ENCODE assay signal across 1 cellular context in the genomic region with DNA sequence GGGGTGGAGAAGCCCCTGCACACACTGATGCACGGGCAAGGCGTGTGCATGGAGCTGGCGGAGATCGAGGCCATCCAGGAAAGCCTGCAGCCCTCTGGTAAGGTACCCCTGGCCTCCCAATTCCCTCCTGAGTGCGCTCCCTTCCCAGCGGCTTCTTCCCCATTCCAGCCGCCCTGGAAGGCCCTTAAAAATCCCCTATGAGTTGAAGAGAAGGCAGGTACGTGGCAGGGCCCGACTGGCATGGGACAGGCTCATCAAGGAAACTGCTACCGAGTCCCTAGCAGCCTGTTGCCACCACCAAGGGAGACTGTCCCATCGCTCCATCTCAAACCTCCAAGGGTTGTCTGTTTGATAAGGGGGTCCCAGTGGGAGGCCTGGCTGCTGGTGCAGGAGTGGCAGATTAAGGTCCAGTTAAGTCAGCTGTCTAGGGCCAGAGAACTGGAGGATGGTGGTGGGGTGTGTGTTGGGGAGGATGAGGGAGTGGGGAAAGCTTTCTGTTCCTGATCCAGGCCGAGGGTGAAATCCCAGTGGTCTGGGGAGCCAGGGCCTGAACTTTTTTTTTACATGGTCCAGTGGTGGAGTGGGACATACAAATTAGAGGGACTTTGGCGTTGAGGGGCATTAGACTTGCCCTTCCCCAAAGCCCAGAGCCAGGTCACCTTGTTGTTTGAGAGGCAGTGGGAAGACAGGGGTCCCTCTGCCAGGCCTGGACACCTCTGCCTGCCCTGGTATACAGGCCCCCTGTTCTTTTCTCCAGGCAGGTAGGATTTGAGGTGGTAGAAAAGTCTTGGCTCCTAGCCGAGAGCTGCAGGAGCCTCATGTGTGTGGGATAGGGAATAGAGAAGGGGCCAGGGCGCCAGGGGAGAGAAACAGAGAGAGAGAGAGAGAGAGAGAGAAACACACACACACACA.
TF ChIP-seq lines count a peak whose summit lies in the region.

No MANE protein-coding gene starts in this region.

TF ChIP-seq in A549, 52 proteins besides CTCF, POLR2A, EP300 and RAD21 (continued from another document):
- TF ChIP-seq, protein P1, sequence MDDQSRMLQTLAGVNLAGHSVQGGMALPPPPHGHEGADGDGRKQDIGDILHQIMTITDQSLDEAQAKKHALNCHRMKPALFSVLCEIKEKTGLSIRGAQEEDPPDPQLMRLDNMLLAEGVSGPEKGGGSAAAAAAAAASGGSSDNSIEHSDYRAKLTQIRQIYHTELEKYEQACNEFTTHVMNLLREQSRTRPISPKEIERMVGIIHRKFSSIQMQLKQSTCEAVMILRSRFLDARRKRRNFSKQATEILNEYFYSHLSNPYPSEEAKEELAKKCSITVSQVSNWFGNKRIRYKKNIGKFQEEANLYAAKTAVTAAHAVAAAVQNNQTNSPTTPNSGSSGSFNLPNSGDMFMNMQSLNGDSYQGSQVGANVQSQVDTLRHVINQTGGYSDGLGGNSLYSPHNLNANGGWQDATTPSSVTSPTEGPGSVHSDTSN (IDR thresholded peaks at IDR 0.05) = no peak
- TF ChIP-seq CEBPB (IDR thresholded peaks at IDR 0.05) (no peak), MAZ (IDR thresholded peaks at IDR 0.05; ENCODE audit: borderline replicate concordance, low read depth, low read length) (no peak), SMC3 (IDR thresholded peaks at IDR 0.05) (peak; percentile 5; the same call in 1 of the 3 replicates), JUNB (IDR thresholded peaks at IDR 0.05) (no peak)
